7 cellular contexts compared by ENCODE assay signal in genomic region chr20:19401096-19401495, GRCh38.
"Had no signal": no experiment of that assay in that cellular context is flagged by ENCODE, and none has a peak within 500 bp of the region (broad histone marks: within the 10 kb centered on the region; RNA-seq: fewer than 3 reads in every experiment).

No MANE protein-coding gene starts in this region.

- DNase-seq: H9, HCEC 1CT, KBM-7 had no signal

- H3K27ac ChIP-seq: HL-60 had no signal

- H3K36me3 Mint-ChIP-seq: IgD-negative memory B cell had no signal

- H3K4me3 Mint-ChIP-seq: GM23338, H9, IgD-negative memory B cell had no signal

- H3K27ac Mint-ChIP-seq: GM23338, H9, IgD-negative memory B cell had no signal

- H3K27me3 Mint-ChIP-seq: IgD-negative memory B cell had no signal

- H3K4me1 Mint-ChIP-seq: IgD-negative memory B cell had no signal

- ATAC-seq: GM23338, HepG2 had no signal

- H3K4me3 ChIP-seq: GM23338 had no signal
